ENCODE assay signal across 21 cellular contexts in the genomic region with DNA sequence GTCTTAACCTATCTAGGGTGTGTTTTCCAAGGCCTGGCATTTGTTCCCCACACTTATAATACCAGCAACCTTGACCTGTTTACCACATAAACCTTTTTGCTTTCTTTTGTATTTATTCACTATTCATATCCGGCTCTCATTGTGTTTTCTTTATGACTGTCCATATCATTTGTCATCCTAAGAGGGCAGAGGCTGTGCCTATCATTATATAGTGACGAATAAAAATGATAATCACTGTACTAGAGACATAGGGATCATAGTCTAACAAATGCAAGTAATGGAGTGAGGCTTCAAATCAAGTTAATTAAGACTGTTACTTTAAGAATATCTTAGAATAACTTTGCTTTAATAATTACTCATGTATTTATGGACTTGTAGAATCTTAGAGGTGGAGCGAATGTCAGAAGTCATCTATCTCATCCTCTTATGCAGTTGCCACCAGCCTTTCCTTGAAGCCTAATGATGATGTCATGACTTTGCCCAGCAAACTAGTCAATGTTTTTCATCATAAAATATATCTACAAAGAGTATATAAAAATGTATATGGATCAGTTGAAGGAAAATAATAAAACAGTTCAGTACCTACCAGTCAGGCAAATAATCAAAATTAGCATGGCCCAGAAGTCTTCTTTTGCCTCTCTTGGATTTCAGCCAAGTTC. TPM values are rescaled to one million over a fixed set of nuclear protein-coding genes. Genes with fewer than 3 reads are reported as not detected.
"Had no signal": no experiment of that assay in that cellular context is flagged by ENCODE, and none has a peak within 500 bp of the region (broad histone marks: within the 10 kb centered on the region; RNA-seq: fewer than 3 reads in every experiment).

No MANE protein-coding gene starts in this region.

- H3K27me3 ChIP-seq: ascending aorta, esophagus muscularis mucosa, transverse colon, uterus had no signal

- H3K27ac ChIP-seq: ascending aorta, coronary artery, esophagus muscularis mucosa, transverse colon, uterus had no signal

- DNase-seq: activated CD4-positive, alpha-beta T cell treated with anti-CD3 and anti-CD28 coated beads for 4 hours; activated CD8-positive, alpha-beta T cell treated with anti-CD3 and anti-CD28 coated beads for 36 hours; activated naive CD4-positive, alpha-beta T cell treated with anti-CD3 and anti-CD28 coated beads for 36 hours; activated T-cell treated with anti-CD3 and anti-CD28 coated beads, Interleukin-2, amount 50 U/mL, for 1 hour; natural killer cell; occipital lobe; posterior cingulate gyrus; stimulated activated CD4-positive, alpha-beta T cell treated with anti-CD3 and anti-CD28 coated beads, Interleukin-12 subunit alpha, Interleukin-12 subunit beta, amount 100 ng/mL, for 4 hours; stimulated activated CD4-positive, alpha-beta T cell treated with anti-CD3 and anti-CD28 coated beads, Interleukin-1b, Interleukin-23, amount 100 ng/mL, for 48 hours; stimulated activated CD8-positive, alpha-beta memory T cell treated with anti-CD3 and anti-CD28 coated beads, Interleukin-4, amount 100 ng/mL, for 48 hours; transverse colon; uterus had no signal

- H3K9me3 Mint-ChIP-seq: activated CD8-positive, alpha-beta T cell treated with anti-CD3 and anti-CD28 coated beads for 36 hours; activated naive CD4-positive, alpha-beta T cell treated with anti-CD3 and anti-CD28 coated beads for 36 hours; memory B cell; natural killer cell; stimulated activated naive CD8-positive, alpha-beta T cell treated with anti-CD3 and anti-CD28 coated beads, Interleukin-15, Interleukin-2, amounts not matched to agents 100 ng/mL and 50 ng/mL, for 24 hours; T-helper 2 cell treated with Interferon-gamma antibody and Interleukin-4, amounts not matched to agents 5 μg/mL and 100 μg/mL, for 36 hours had no signal

- H3K9me3 ChIP-seq: ascending aorta, esophagus muscularis mucosa, transverse colon, uterus had no signal

- H3K27me3 Mint-ChIP-seq: activated CD8-positive, alpha-beta T cell treated with anti-CD3 and anti-CD28 coated beads for 36 hours; memory B cell; stimulated activated naive CD8-positive, alpha-beta T cell treated with anti-CD3 and anti-CD28 coated beads, Interleukin-15, Interleukin-2, amounts not matched to agents 100 ng/mL and 50 ng/mL, for 24 hours had no signal

- H3K4me1 ChIP-seq: uterus had no signal

- H3K36me3 Mint-ChIP-seq: memory B cell, natural killer cell had no signal

- H3K27ac Mint-ChIP-seq: activated CD8-positive, alpha-beta T cell treated with anti-CD3 and anti-CD28 coated beads for 36 hours; activated naive CD4-positive, alpha-beta T cell treated with anti-CD3 and anti-CD28 coated beads for 36 hours; memory B cell; natural killer cell; T-helper 2 cell treated with Interferon-gamma antibody and Interleukin-4, amounts not matched to agents 5 μg/mL and 100 μg/mL, for 36 hours had no signal

- H3K36me3 ChIP-seq: ascending aorta, esophagus muscularis mucosa, transverse colon, uterus had no signal

- ATAC-seq: activated CD8-positive, alpha-beta T cell treated with anti-CD3 and anti-CD28 coated beads for 36 hours; natural killer cell had no signal

- H3K4me3 Mint-ChIP-seq: activated CD8-positive, alpha-beta T cell treated with anti-CD3 and anti-CD28 coated beads for 36 hours; activated naive CD4-positive, alpha-beta T cell treated with anti-CD3 and anti-CD28 coated beads for 36 hours; memory B cell; natural killer cell; stimulated activated naive CD8-positive, alpha-beta T cell treated with anti-CD3 and anti-CD28 coated beads, Interleukin-15, Interleukin-2, amounts not matched to agents 100 ng/mL and 50 ng/mL, for 24 hours; T-helper 2 cell treated with Interferon-gamma antibody and Interleukin-4, amounts not matched to agents 5 μg/mL and 100 μg/mL, for 36 hours had no signal

- H3K4me3 ChIP-seq: ascending aorta, coronary artery, esophagus muscularis mucosa, transverse colon, uterus had no signal

RNA-seq across cellular contexts. Expression of gene ETV3L, which starts 43.3 kb away (rescaled TPM):
- total RNA-seq: activated CD8-positive, alpha-beta T cell treated with anti-CD3 and anti-CD28 coated beads for 36 hours; activated naive CD4-positive, alpha-beta T cell treated with anti-CD3 and anti-CD28 coated beads for 36 hours; ascending aorta; esophagus muscularis mucosa; liver; natural killer cell; occipital lobe; renal cortical epithelial cell; transverse colon; uterus had no signal
- polyA plus RNA-seq: adipose tissue, liver had no signal
